ENCODE assay signal across 8 cellular contexts in genomic region chr10:134205-134742, GRCh38. TPM values are rescaled to one million over a fixed set of nuclear protein-coding genes. Genes with fewer than 3 reads are reported as not detected.
DNase-seq lines count a peak whose midpoint lies in the region; ATAC-seq and TF ChIP-seq lines count a peak whose summit lies in the region.

No MANE protein-coding gene starts in this region.

- CTCF ChIA-PET in T-cell (lab: Charles Lee): no interaction called here

- H3K4me1 Mint-ChIP-seq in T-cell (peaks cover 27 to 49% (median 47%) of the 10 kb centered on the region in 3 donors), endodermal cell (peaks cover 23% of the 10 kb centered on the region), natural killer cell (peaks cover 25 to 38% of the 10 kb centered on the region in 2 donors)

- H3K4me3 Mint-ChIP-seq in T-cell (peak overlapping the region; percentile 78 to 85 (median 81)), endodermal cell (peak overlapping the region; percentile 74), natural killer cell (peak overlapping the region; percentile 88)

- no peaks in the 10 kb centered on the region for H3K4me1 ChIP-seq in endodermal cell (ENCODE audit: control insufficient read depth, insufficient read depth, low read length)

- H3K9ac ChIP-seq in endodermal cell (ENCODE audit: extremely low read depth, low read length, poor library complexity, severe bottlenecking): peak overlapping the region; percentile 62

- H3K36me3 Mint-ChIP-seq in T-cell: no peaks in the 10 kb centered on the region
- H3K36me3 Mint-ChIP-seq in endodermal cell (ENCODE audit: low read depth): no peaks in the 10 kb centered on the region
- H3K36me3 Mint-ChIP-seq in natural killer cell: no peaks in the 10 kb centered on the region

- H3K9me3 Mint-ChIP-seq in T-cell (no peaks in the 10 kb centered on the region), endodermal cell (no peaks in the 10 kb centered on the region), natural killer cell (no peaks in the 10 kb centered on the region)

- 0 to 1% methylated on average over 23 to 26 of the region's 26 CpGs for WGBS in endodermal cell (ENCODE audit: insufficient coverage in 1 of 2, insufficient read length in 1 of 2), 2 experiments

- intact Hi-C loops in natural killer cell (cut with micrococcal nuclease): no loop called here

- H3K27me3 ChIP-seq in endodermal cell (ENCODE audit: control insufficient read depth, insufficient read depth, low read length, poor library complexity, severe bottlenecking): peaks cover 48% of the 10 kb centered on the region

- peak overlapping the region; percentile 76 to 82 for H3K27ac Mint-ChIP-seq in T-cell
- H3K27ac Mint-ChIP-seq in endodermal cell: peak overlapping the region; percentile 84
- H3K27ac Mint-ChIP-seq in natural killer cell: peak overlapping the region; percentile 80 to 83

- H3K27ac ChIP-seq in endodermal cell (ENCODE audit: low read depth, low read length): no peak overlapping the region

- H3K27me3 Mint-ChIP-seq in T-cell (no peaks in the 10 kb centered on the region), endodermal cell (ENCODE audit: insufficient read depth) (peaks cover 50% of the 10 kb centered on the region), natural killer cell (ENCODE audit: low read depth in 2 of 2) (no peaks in the 10 kb centered on the region)

- POLR2A ChIA-PET in T-cell (lab: Charles Lee): no interaction called here

- no peak for TF ChIP-seq CTCF in endodermal cell (conservative IDR thresholded peaks at IDR 0.05)
- TF ChIP-seq CTCF in natural killer cell (IDR thresholded peaks at IDR 0.05): no peak

- DNase-seq in D341Med (ENCODE audit: low spot score): peak; percentile 77
- DNase-seq in GM19240 (ENCODE audit: insufficient read length, low spot score): peak; percentile 5
- DNase-seq in T-cell: peak in 17 of 34 experiments; percentile 1 to 39 (median 14)
- peak; percentile 66 for DNase-seq in endodermal cell
- peak; percentile 39 for DNase-seq in natural killer cell
- no peak for DNase-seq in NCI-H1694 treated with DMSO at 0.1 percent for 48 hours (lab: John Stamatoyannopoulos, UW)
- DNase-seq in putamen (ENCODE audit: low spot score): no peak

- H3K9me3 ChIP-seq in endodermal cell (ENCODE audit: control insufficient read depth, low read length): no peaks in the 10 kb centered on the region

- H3K36me3 ChIP-seq in endodermal cell (ENCODE audit: control insufficient read depth, insufficient read depth, low read length): no peaks in the 10 kb centered on the region

- H3K4me3 ChIP-seq in endodermal cell (ENCODE audit: low read length): peak overlapping the region; percentile 81

- peak; percentile 21 for ATAC-seq in HG03354 (IDR thresholded peaks at IDR 0.05; ENCODE audit: poor library complexity, severe bottlenecking, unreplicated experiment)
- peak; percentile 5 to 23 (median 13) for ATAC-seq in T-cell (replicated peaks in 1 of 4)
- peak; percentile 2 to 9 (median 9) for ATAC-seq in natural killer cell

RNA-seq across cellular contexts. Expression of gene ZMYND11, which starts 1.0 kb away (rescaled TPM):
- total RNA-seq in T-cell: 10 to 100 TPM; 44.5 to 56.0 (median 50.9) TPM
- 10 to 100 TPM; 34.2 to 37.7 TPM for total RNA-seq in endodermal cell
- polyA plus RNA-seq in endodermal cell (2013, experiment 1 of 2): 35.0 TPM
- 35.4 TPM for polyA plus RNA-seq in endodermal cell (2013, experiment 2 of 2)
- 10 to 100 TPM; 50.6 to 63.9 (median 52.6) TPM for total RNA-seq in natural killer cell

Comparison
In these comparisons a context has a peak if more than half of its experiments do, and no peak if none do; other contexts are left out.
1. DNase-seq: peak in D341Med (single experiment), GM19240 (single experiment), endodermal cell (single experiment) and natural killer cell (single experiment); none in NCI-H1694 treated with DMSO at 0.1 percent for 48 hours (single experiment) and putamen (single experiment).
2. Peak in every context shown above with its lines, with median percentiles within 50 percentile points of each other: ATAC-seq, H3K27ac Mint-ChIP-seq and H3K4me3 Mint-ChIP-seq.